ENCODE assay signal across 9 cellular contexts in genomic region chr12:89951050-89951693, GRCh38.
DNase-seq lines count a peak whose midpoint lies in the region; ATAC-seq and TF ChIP-seq lines count a peak whose summit lies in the region.
"Had no signal": no experiment of that assay in that cellular context is flagged by ENCODE, and none has a peak within 500 bp of the region (broad histone marks: within the 10 kb centered on the region; RNA-seq: fewer than 3 reads in every experiment).

No MANE protein-coding gene starts in this region.

- H3K36me3 ChIP-seq in breast epithelium: no peaks in the 10 kb centered on the region
- H3K36me3 ChIP-seq: thoracic aorta had no signal

- CTCF ChIA-PET in MCF 10A (lab: Yijun Ruan, JAX): interaction anchor here (0.8 to 1.3 kb wide), 2 partner anchors 10 to 175 kb away, joined by 3 to 4 read pairs; no protein-coding TSS in a partner anchor

- H3K9me3 ChIP-seq in breast epithelium: no peaks in the 10 kb centered on the region
- H3K9me3 ChIP-seq: thoracic aorta had no signal

- no TSS peak for BruUV-seq in MCF 10A (replicated peaks; lab: Mats Ljungman, UMichigan)

- no peak overlapping the region for H3K4me3 Mint-ChIP-seq in MCF 10A (ENCODE audit: unreplicated experiment)

- H3K27me3 Mint-ChIP-seq in MCF 10A (ENCODE audit: insufficient read depth, unreplicated experiment): no peaks in the 10 kb centered on the region

- no peak for ATAC-seq in HG02970 (IDR thresholded peaks at IDR 0.05; ENCODE audit: low FRiP score, unreplicated experiment)

- DNase-seq in MCF 10A (ENCODE audit: unreplicated experiment): peak; percentile 81
- DNase-seq in breast epithelium (ENCODE audit: low spot score in 2 of 2): no peak
- peak; percentile 100 for DNase-seq in NCI-H460 (ENCODE audit: extremely low read depth, low read depth)
- peak; percentile 7 to 51 for DNase-seq in erythroblast (lab: John Stamatoyannopoulos, UW)
- peak; percentile 49 for DNase-seq in stromal cell of bone marrow (ENCODE audit: low read depth)
- DNase-seq in KBM-7: no peak
- no peak for DNase-seq in head of caudate nucleus

- H3K27me3 ChIP-seq in breast epithelium: no peaks in the 10 kb centered on the region

- TF ChIP-seq POLR2A in breast epithelium (IDR thresholded peaks at IDR 0.05) (no peak), erythroblast (IDR thresholded peaks at IDR 0.05; ENCODE audit: low read length) (no peak)

- no peaks in the 10 kb centered on the region for H3K4me1 ChIP-seq in breast epithelium

- H3K9me3 Mint-ChIP-seq in MCF 10A (ENCODE audit: unreplicated experiment): no peaks in the 10 kb centered on the region

- no peak overlapping the region for H3K4me3 ChIP-seq in breast epithelium
- H3K4me3 ChIP-seq: thoracic aorta had no signal

- TF ChIP-seq CTCF in MCF 10A (IDR thresholded peaks at IDR 0.05; ENCODE audit: unreplicated experiment) (no peak), breast epithelium (IDR thresholded peaks at IDR 0.05) (no peak)

- intact Hi-C loops in MCF 10A (cut with micrococcal nuclease) (no loop called here), breast epithelium (cut with DNase I; ENCODE audit: low total_unique reads) (no loop called here), head of caudate nucleus (cut with DNase I) (no loop called here)

- in situ Hi-C loops in KBM-7 (cut with MboI; ENCODE audit: low pct_unique_long_range_greater_than_20kb, low sequenced_read_pairs): no loop called here

- H3K36me3 Mint-ChIP-seq in MCF 10A (ENCODE audit: insufficient read depth, unreplicated experiment): no peaks in the 10 kb centered on the region

- H3K4me1 Mint-ChIP-seq in MCF 10A (ENCODE audit: insufficient read depth, unreplicated experiment): peaks cover 40% of the 10 kb centered on the region

- POLR2A ChIA-PET in MCF 10A (lab: Yijun Ruan, JAX): interaction anchor here (0.6 to 4.8 kb wide), 9 partner anchors 9 to 542 kb away, joined by 3 to 37 read pairs (median 5); partner anchors contain the start of gene ATP2B1

- H3K27ac Mint-ChIP-seq in MCF 10A (ENCODE audit: low read depth, unreplicated experiment): peak overlapping the region; percentile 93

- H3K27ac ChIP-seq in breast epithelium: no peak overlapping the region
- H3K27ac ChIP-seq: thoracic aorta had no signal

Comparison
In these comparisons a context has a peak if more than half of its experiments do, and no peak if none do; other contexts are left out.
1. DNase-seq: peak in MCF 10A (single experiment), NCI-H460 (single experiment), erythroblast (2 of 2) and stromal cell of bone marrow (single experiment); none in breast epithelium (0 of 2), KBM-7 (single experiment) and head of caudate nucleus (0 of 42).